ENCODE assay signal across 31 cellular contexts in the genomic region with DNA sequence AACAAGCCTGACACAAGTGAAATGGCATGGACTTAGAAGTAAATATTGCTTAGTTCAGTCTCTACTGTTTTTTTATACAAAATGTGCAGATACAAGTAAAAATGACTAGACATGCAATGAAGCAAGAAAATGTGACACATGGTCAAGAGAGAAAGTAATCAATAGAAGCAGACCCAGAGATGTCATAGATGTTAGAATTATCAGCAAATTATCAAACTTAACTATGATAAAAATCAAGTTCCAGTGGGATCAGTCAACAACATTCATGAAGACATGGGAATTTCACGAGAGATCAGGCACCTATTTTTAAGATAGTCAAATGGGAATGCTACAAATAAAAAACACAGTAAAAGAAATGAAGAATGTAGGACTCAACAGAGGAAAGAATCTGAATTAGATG.
DNase-seq lines count a peak whose midpoint lies in the region; ATAC-seq and TF ChIP-seq lines count a peak whose summit lies in the region.
"Had no signal": no experiment of that assay in that cellular context is flagged by ENCODE, and none has a peak within 500 bp of the region (broad histone marks: within the 10 kb centered on the region; RNA-seq: fewer than 3 reads in every experiment).

No MANE protein-coding gene starts in this region.

- no peaks in the 10 kb centered on the region for H3K36me3 Mint-ChIP-seq in activated naive CD8-positive, alpha-beta T cell treated with anti-CD3 and anti-CD28 coated beads, Interleukin-2, amount 10 ng/mL, durations not matched to agents 7 days and 5 days
- H3K36me3 Mint-ChIP-seq in activated naive CD8-positive, alpha-beta T cell treated with anti-CD3 and anti-CD28 coated beads for 36 hours: no peaks in the 10 kb centered on the region
- H3K36me3 Mint-ChIP-seq: CD14-positive monocyte; CD4-positive, alpha-beta memory T cell; CD4-positive, CD25-positive, alpha-beta regulatory T cell; CD8-positive, alpha-beta memory T cell; CD8-positive, alpha-beta T cell had no signal

- TF ChIP-seq CTCF in HEK293 (tag by site-specific recombination; IDR thresholded peaks at IDR 0.05) (no peak), upper lobe of left lung (IDR thresholded peaks at IDR 0.05) (no peak)

- ATAC-seq in activated naive CD8-positive, alpha-beta T cell treated with anti-CD3 and anti-CD28 coated beads, Interleukin-2, amount 10 ng/mL, durations not matched to agents 7 days and 5 days (ENCODE audit: low read depth): no peak
- ATAC-seq in upper lobe of left lung (ENCODE audit: low FRiP score in 2 of 2): no peak
- ATAC-seq: A549; CD8-positive, alpha-beta T cell had no signal

- H3K27ac ChIP-seq in HEK293 (ENCODE audit: extremely low read depth, low read depth, low read length) (no peak overlapping the region), upper lobe of left lung (no peak overlapping the region)
- H3K27ac ChIP-seq: 22Rv1; A549; BLaER1; BLaER1 treated with 17β-estradiol and CSF1 and Interleukin-3, amounts not matched to agents 10 nM and 100 nM; C4-2B had no signal

- no peak for DNase-seq in activated naive CD8-positive, alpha-beta T cell treated with anti-CD3 and anti-CD28 coated beads, Interleukin-2, amount 10 ng/mL, durations not matched to agents 7 days and 5 days
- DNase-seq in activated naive CD8-positive, alpha-beta T cell treated with anti-CD3 and anti-CD28 coated beads for 36 hours: no peak
- DNase-seq in upper lobe of left lung: no peak
- DNase-seq: 8988T; ACHN; AML-193; BE2C; C1 segment of cervical spinal cord; Caco-2; Calu3; CD4-positive, alpha-beta memory T cell; CD4-positive, alpha-beta T cell; CD4-positive, CD25-positive, alpha-beta regulatory T cell; CD8-positive, alpha-beta memory T cell; CD8-positive, alpha-beta T cell; COR-L47; DMS 273 treated with DMSO at 0.1 percent for 48 hours; DMS153; DMS53; DMS79; DMS79 treated with DMSO at 0.1 percent for 48 hours; DND-41; EL had no signal

- H3K27me3 ChIP-seq in upper lobe of left lung: no peaks in the 10 kb centered on the region
- H3K27me3 ChIP-seq: BE2C; BLaER1; BLaER1 treated with 17β-estradiol and CSF1 and Interleukin-3, amounts not matched to agents 10 nM and 100 nM had no signal

- CTCF ChIA-PET in HEK293 (lab: Yijun Ruan, JAX): no interaction called here

- H3K4me3 Mint-ChIP-seq in activated naive CD8-positive, alpha-beta T cell treated with anti-CD3 and anti-CD28 coated beads, Interleukin-2, amount 10 ng/mL, durations not matched to agents 7 days and 5 days: no peak overlapping the region
- H3K4me3 Mint-ChIP-seq in activated naive CD8-positive, alpha-beta T cell treated with anti-CD3 and anti-CD28 coated beads for 36 hours: no peak overlapping the region
- H3K4me3 Mint-ChIP-seq: B cell; CD14-positive monocyte; CD4-positive, alpha-beta memory T cell; CD4-positive, alpha-beta T cell; CD4-positive, CD25-positive, alpha-beta regulatory T cell; CD8-positive, alpha-beta memory T cell; CD8-positive, alpha-beta T cell had no signal

- no peak overlapping the region for H3K4me3 ChIP-seq in HEK293 (ENCODE audit: low read depth, low read length)
- no peak overlapping the region for H3K4me3 ChIP-seq in upper lobe of left lung
- H3K4me3 ChIP-seq: A549; BLaER1; BLaER1 treated with 17β-estradiol and CSF1 and Interleukin-3, amounts not matched to agents 10 nM and 100 nM had no signal

- H3K9me3 Mint-ChIP-seq in activated naive CD8-positive, alpha-beta T cell treated with anti-CD3 and anti-CD28 coated beads, Interleukin-2, amount 10 ng/mL, durations not matched to agents 7 days and 5 days: peaks cover 9% of the 10 kb centered on the region
- peaks cover 11% of the 10 kb centered on the region for H3K9me3 Mint-ChIP-seq in activated naive CD8-positive, alpha-beta T cell treated with anti-CD3 and anti-CD28 coated beads for 36 hours

- WGBS in upper lobe of left lung, 2 donors: 78 to 79% methylated on average over 1 of the region's 1 CpG

- POLR2A ChIA-PET in activated naive CD8-positive, alpha-beta T cell treated with anti-CD3 and anti-CD28 coated beads, Interleukin-2, amount 10 ng/mL, durations not matched to agents 7 days and 5 days (lab: Charles Lee): no interaction called here
- POLR2A ChIA-PET in HEK293 (lab: Yijun Ruan, JAX): no interaction called here

- peaks cover 11% of the 10 kb centered on the region for H3K27me3 Mint-ChIP-seq in activated naive CD8-positive, alpha-beta T cell treated with anti-CD3 and anti-CD28 coated beads, Interleukin-2, amount 10 ng/mL, durations not matched to agents 7 days and 5 days
- peaks cover 18% of the 10 kb centered on the region for H3K27me3 Mint-ChIP-seq in activated naive CD8-positive, alpha-beta T cell treated with anti-CD3 and anti-CD28 coated beads for 36 hours
- H3K27me3 Mint-ChIP-seq: B cell had no signal

- H3K36me3 ChIP-seq in HEK293 (ENCODE audit: control insufficient read depth in 2 of 2, insufficient read depth in 1 of 2, low read length in 2 of 2): no peaks in the 10 kb centered on the region
- no peaks in the 10 kb centered on the region for H3K36me3 ChIP-seq in upper lobe of left lung
- H3K36me3 ChIP-seq: BE2C; BLaER1; BLaER1 treated with 17β-estradiol and CSF1 and Interleukin-3, amounts not matched to agents 10 nM and 100 nM had no signal

- TF ChIP-seq EP300 in upper lobe of left lung (IDR thresholded peaks at IDR 0.05): no peak

- H3K4me1 Mint-ChIP-seq in activated naive CD8-positive, alpha-beta T cell treated with anti-CD3 and anti-CD28 coated beads, Interleukin-2, amount 10 ng/mL, durations not matched to agents 7 days and 5 days: no peaks in the 10 kb centered on the region
- H3K4me1 Mint-ChIP-seq in activated naive CD8-positive, alpha-beta T cell treated with anti-CD3 and anti-CD28 coated beads for 36 hours: no peaks in the 10 kb centered on the region
- H3K4me1 Mint-ChIP-seq: B cell; CD14-positive monocyte; CD4-positive, alpha-beta memory T cell; CD4-positive, CD25-positive, alpha-beta regulatory T cell; CD8-positive, alpha-beta memory T cell had no signal

- H3K9me3 ChIP-seq in HEK293 (ENCODE audit: control insufficient read depth, insufficient read depth, low read depth, low read length) (no peaks in the 10 kb centered on the region), upper lobe of left lung (peaks cover 0 to 12% (median 7%) of the 10 kb centered on the region in 4 donors)
- H3K9me3 ChIP-seq: A549, BE2C, Caco-2 had no signal

- H3K4me1 ChIP-seq in HEK293 (ENCODE audit: control insufficient read depth, insufficient read depth, low read length) (no peaks in the 10 kb centered on the region), upper lobe of left lung (no peaks in the 10 kb centered on the region)
- H3K4me1 ChIP-seq: A549; BLaER1; BLaER1 treated with 17β-estradiol and CSF1 and Interleukin-3, amounts not matched to agents 10 nM and 100 nM; Caco-2 had no signal

- H3K27ac Mint-ChIP-seq in activated naive CD8-positive, alpha-beta T cell treated with anti-CD3 and anti-CD28 coated beads, Interleukin-2, amount 10 ng/mL, durations not matched to agents 7 days and 5 days: peak overlapping the region; percentile 1
- H3K27ac Mint-ChIP-seq in activated naive CD8-positive, alpha-beta T cell treated with anti-CD3 and anti-CD28 coated beads for 36 hours: no peak overlapping the region
- H3K27ac Mint-ChIP-seq: B cell; CD14-positive monocyte; CD4-positive, alpha-beta memory T cell; CD4-positive, alpha-beta T cell; CD8-positive, alpha-beta memory T cell; CD8-positive, alpha-beta T cell had no signal

- TF ChIP-seq POLR2A in upper lobe of left lung (IDR thresholded peaks at IDR 0.05): no peak

TF ChIP-seq in HEK293, 187 proteins besides CTCF, POLR2A, EP300 and RAD21:
- TF ChIP-seq SETDB1 (IDR thresholded peaks at IDR 0.05; ENCODE audit: insufficient read length, low read length) (peak; percentile 89), TRIM28 (IDR thresholded peaks at IDR 0.05; ENCODE audit: borderline replicate concordance, low read length) (peak; percentile 58; the same call in 1 of the 2 replicates)
- TF ChIP-seq, protein P1, sequence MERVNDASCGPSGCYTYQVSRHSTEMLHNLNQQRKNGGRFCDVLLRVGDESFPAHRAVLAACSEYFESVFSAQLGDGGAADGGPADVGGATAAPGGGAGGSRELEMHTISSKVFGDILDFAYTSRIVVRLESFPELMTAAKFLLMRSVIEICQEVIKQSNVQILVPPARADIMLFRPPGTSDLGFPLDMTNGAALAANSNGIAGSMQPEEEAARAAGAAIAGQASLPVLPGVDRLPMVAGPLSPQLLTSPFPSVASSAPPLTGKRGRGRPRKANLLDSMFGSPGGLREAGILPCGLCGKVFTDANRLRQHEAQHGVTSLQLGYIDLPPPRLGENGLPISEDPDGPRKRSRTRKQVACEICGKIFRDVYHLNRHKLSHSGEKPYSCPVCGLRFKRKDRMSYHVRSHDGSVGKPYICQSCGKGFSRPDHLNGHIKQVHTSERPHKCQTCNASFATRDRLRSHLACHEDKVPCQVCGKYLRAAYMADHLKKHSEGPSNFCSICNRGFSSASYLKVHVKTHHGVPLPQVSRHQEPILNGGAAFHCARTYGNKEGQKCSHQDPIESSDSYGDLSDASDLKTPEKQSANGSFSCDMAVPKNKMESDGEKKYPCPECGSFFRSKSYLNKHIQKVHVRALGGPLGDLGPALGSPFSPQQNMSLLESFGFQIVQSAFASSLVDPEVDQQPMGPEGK (tag by site-specific recombination; IDR thresholded peaks at IDR 0.05): no peak
